Comparison of ENCODE assay signal across 9 cellular contexts in the genomic region with DNA sequence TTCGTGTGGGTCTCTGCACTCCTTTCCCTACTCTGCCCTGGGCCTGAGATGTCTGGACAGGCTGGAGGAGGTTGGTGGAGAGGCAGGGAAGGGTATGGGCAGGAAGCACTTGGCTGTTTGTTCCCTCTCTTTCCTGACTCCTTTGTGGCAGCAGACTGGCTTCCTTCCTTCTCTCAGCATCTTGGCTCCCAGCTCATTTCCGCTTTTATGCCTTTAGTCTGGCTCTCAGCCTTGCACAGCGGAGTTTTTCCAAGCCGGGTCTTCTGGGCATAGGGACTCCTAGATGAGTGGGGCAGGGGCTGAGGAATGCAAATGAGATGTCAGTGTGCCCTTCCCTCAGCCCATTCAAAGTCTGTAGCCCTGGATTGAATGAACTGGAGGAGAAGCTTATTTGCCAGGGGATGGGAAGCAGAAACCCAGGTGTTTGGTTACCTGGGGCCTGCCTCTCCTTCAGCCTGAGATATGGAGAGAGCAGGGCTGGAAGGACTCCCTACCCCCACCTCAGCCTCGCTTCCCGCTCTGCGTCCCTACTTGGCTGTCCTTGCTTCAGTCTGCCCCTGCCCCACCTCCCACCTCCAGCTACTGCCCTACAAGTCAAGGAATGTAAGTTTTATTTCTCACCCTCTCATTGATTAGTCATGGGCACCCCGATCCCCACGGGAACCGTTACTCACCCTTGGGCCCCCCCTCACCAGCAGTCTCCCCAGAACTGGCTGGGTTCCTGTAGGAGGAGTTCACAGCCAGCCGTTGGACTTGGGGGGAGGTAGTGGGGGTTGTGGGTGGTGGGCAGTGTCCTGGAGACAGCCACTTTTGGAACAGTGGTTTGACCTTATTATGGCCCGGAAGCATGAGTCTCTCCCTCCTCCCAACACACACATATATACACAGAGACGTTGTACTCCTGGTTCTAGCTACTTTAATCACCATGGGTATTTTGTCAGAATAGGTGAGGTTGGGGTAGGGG. TPM values are rescaled to one million over a fixed set of nuclear protein-coding genes. Genes with fewer than 3 reads are reported as not detected.
A peak's percentile ranks its signal among the peaks of the same experiment; 100 is the strongest.
DNase-seq lines count a peak whose midpoint lies in the region; ATAC-seq and TF ChIP-seq lines count a peak whose summit lies in the region.
"Had no signal": no experiment of that assay in that cellular context is flagged by ENCODE, and none has a peak within 500 bp of the region (broad histone marks: within the 10 kb centered on the region; RNA-seq: fewer than 3 reads in every experiment).

No MANE protein-coding gene starts in this region.

- H3K4me1 ChIP-seq in colonic mucosa (peaks cover 4% of the 10 kb centered on the region), lung (ENCODE audit: control insufficient read depth in 2 of 2, insufficient read depth in 2 of 2, low read length in 2 of 2) (peaks cover 23 to 24% of the 10 kb centered on the region in 2 donors)

- CTCF ChIA-PET in AG04450 (lab: Charles Lee), result interaction anchor here (1.0 to 4.6 kb wide), 7 partner anchors 11 to 214 kb away, joined by 3 to 50 read pairs (median 15); no protein-coding TSS in a partner anchor

- H3K9me3 ChIP-seq in AG04450 (ENCODE audit: control insufficient read depth, insufficient read depth, low read length) (no peaks in the 10 kb centered on the region), MG63 (no peaks in the 10 kb centered on the region), colonic mucosa (no peaks in the 10 kb centered on the region), lung (ENCODE audit: control insufficient read depth in 2 of 2, insufficient read depth in 1 of 2, low read length in 1 of 2) (no peaks in the 10 kb centered on the region)

- ATAC-seq in lung (ENCODE audit: insufficient read depth, low FRiP score), result peak; percentile 11
- no peak for ATAC-seq in HG03108 (IDR thresholded peaks at IDR 0.05; ENCODE audit: unreplicated experiment)
- no peak for ATAC-seq in GM21381 (IDR thresholded peaks at IDR 0.05; ENCODE audit: unreplicated experiment)

- H3K9ac ChIP-seq in colonic mucosa (ENCODE audit: low read depth in 2 of 2, low read length in 2 of 2), result peak overlapping the region; percentile 3 to 14

- DNase-seq in AG04450 (ENCODE audit: low read depth, low spot score), result no peak
- DNase-seq in MG63, result peak; percentile 79
- DNase-seq in colonic mucosa, result no peak
- no peak for DNase-seq in lung (ENCODE audit: low spot score)
- no peak for DNase-seq in NCI-H524 treated with DMSO at 0.1 percent for 48 hours (lab: John Stamatoyannopoulos, UW)
- DNase-seq in D341Med (ENCODE audit: low spot score), result no peak
- DNase-seq: NCI-H1105 had no signal

- H3K36me3 ChIP-seq in MG63, result no peaks in the 10 kb centered on the region
- no peaks in the 10 kb centered on the region for H3K36me3 ChIP-seq in colonic mucosa
- H3K36me3 ChIP-seq in lung (ENCODE audit: control insufficient read depth in 2 of 2, insufficient read depth in 2 of 2, low read length in 2 of 2), result no peaks in the 10 kb centered on the region

- intact Hi-C loops in colonic mucosa (cut with DNase I), result no loop called here

- H3K27ac ChIP-seq in AG04450 (ENCODE audit: low read depth, low read length) (peak overlapping the region; percentile 70), colonic mucosa (peak overlapping the region; percentile 40), lung (ENCODE audit: low read depth in 1 of 2, low read length in 1 of 2) (peak overlapping the region; percentile 42 to 86)

- no peak for TF ChIP-seq CTCF in AG04450 (IDR thresholded peaks at IDR 0.05; ENCODE audit: low read depth, low read length)
- TF ChIP-seq CTCF in colonic mucosa (IDR thresholded peaks at IDR 0.05), result no peak
- TF ChIP-seq CTCF in lung (IDR thresholded peaks at IDR 0.05; ENCODE audit: control extremely low read depth, extremely low read depth), result no peak

- H3K27me3 ChIP-seq in AG04450 (ENCODE audit: control insufficient read depth, insufficient read depth, low read length) (no peaks in the 10 kb centered on the region), MG63 (no peaks in the 10 kb centered on the region), colonic mucosa (no peaks in the 10 kb centered on the region), lung (ENCODE audit: control insufficient read depth, insufficient read depth) (no peaks in the 10 kb centered on the region)

- WGBS in lung, 2 donors, result 23 to 24% methylated on average over 13 of the region's 13 CpGs

- POLR2A ChIA-PET in AG04450 (lab: Yijun Ruan, JAX), result interaction anchor here (0.6 kb wide), 1 partner anchor 57 kb away, joined by 3 read pairs; no protein-coding TSS in a partner anchor

- H3K4me3 ChIP-seq in AG04450 (ENCODE audit: low read depth, low read length), result no peak overlapping the region
- no peak overlapping the region for H3K4me3 ChIP-seq in MG63
- H3K4me3 ChIP-seq in colonic mucosa, result no peak overlapping the region
- no peak overlapping the region for H3K4me3 ChIP-seq in lung

RNA-seq across cellular contexts. Expression of gene ITGA5, which starts 9.3 kb away (rescaled TPM):
- polyA plus RNA-seq in AG04450 (2011; rRNA removed) (160 and 185 TPM in 2 replicates), lung (100 to 1,000 TPM in 1 of 2 donors, 10 to 100 TPM in 1; 39.8 to 134 TPM)
- polyA minus RNA-seq in AG04450 (2011; rRNA and poly(A)+ RNA removed), result 241 and 280 TPM in 2 replicates
- 74.3 and 91.5 TPM in 2 replicates for total RNA-seq in MG63 (2014; rRNA removed; shearing (Covaris generic); ENCODE audit: low replicate concordance)
- total RNA-seq in colonic mucosa (100 to 1,000 TPM in 1 of 2 donors, 1 to 10 TPM in 1; 7.8 to 120 TPM), lung (100 to 1,000 TPM in 1 of 2 donors, 10 to 100 TPM in 1; 71.2 to 131 TPM)

RNA-seq across cellular contexts. Expression of gene ZNF385A, which starts 43.8 kb away (rescaled TPM):
- polyA plus RNA-seq in AG04450 (2011; rRNA removed) (1.5 and 2.8 TPM in 2 replicates), lung (10 to 100 TPM; 15.3 to 17.9 TPM)
- 2.9 and 3.1 TPM in 2 replicates for polyA minus RNA-seq in AG04450 (2011; rRNA and poly(A)+ RNA removed)
- total RNA-seq in MG63 (2014; rRNA removed; shearing (Covaris generic); ENCODE audit: low replicate concordance), result 0.89 TPM in 1 of 2 replicates, not detected in the other
- total RNA-seq in colonic mucosa (1 to 10 TPM; 3.8 to 7.3 TPM), lung (10 to 100 TPM in 1 of 2 donors, 1 to 10 TPM in 1; 7.6 to 26.1 TPM)

RNA-seq across cellular contexts. Expression of gene GTSF1, which starts 45.1 kb away (rescaled TPM):
- polyA plus RNA-seq in AG04450 (2011; rRNA removed) (not detected in 2 replicates), lung (1 to 10 TPM in 1 of 2 donors, under 1 TPM in 1; 0.69 to 2.1 TPM)
- polyA minus RNA-seq in AG04450 (2011; rRNA and poly(A)+ RNA removed), result not detected in 2 replicates
- not detected in 2 replicates for total RNA-seq in MG63 (2014; rRNA removed; shearing (Covaris generic); ENCODE audit: low replicate concordance)
- total RNA-seq in colonic mucosa (under 1 TPM in 1 of 2 donors, not detected in 1; 0.99 TPM), lung (1 to 10 TPM in 1 of 2 donors, under 1 TPM in 1; 0.68 to 1.2 TPM)
